In the genomic region with DNA sequence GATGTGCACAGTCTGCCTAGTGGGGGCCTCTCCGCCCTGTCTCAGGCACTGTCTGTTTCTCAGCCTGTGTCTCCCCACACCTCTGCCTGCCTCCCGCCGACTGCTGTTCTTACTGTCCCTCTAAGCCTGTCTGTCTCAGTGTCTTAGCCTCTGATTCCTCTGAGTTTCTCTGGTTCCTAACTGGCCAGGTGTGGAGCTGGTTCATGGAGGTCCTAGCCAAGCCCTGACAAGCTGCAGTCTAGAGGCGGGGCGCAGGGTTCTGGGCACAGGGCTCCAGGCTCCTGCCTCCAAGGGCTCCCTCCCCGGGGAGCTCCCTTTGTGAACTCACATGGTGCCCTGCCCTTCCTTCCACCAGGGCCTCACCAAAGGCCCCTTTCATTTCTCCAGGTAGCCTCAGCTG, we compare ENCODE assay signal across 24 cellular contexts. TPM values are rescaled to one million over a fixed set of nuclear protein-coding genes. Genes with fewer than 3 reads are reported as not detected.
"Had no signal": no experiment of that assay in that cellular context is flagged by ENCODE, and none has a peak within 500 bp of the region (broad histone marks: within the 10 kb centered on the region; RNA-seq: fewer than 3 reads in every experiment).

No MANE protein-coding gene starts in this region.

- H3K9me3 ChIP-seq: breast epithelium, colonic mucosa had no signal

- H3K27me3 Mint-ChIP-seq: activated CD4-positive, alpha-beta memory T cell treated with anti-CD3 and anti-CD28 coated beads for 36 hours; effector memory CD8-positive, alpha-beta T cell; T-helper 17 cell had no signal

- H3K4me3 Mint-ChIP-seq: activated CD4-positive, alpha-beta memory T cell treated with anti-CD3 and anti-CD28 coated beads for 36 hours; activated naive CD4-positive, alpha-beta T cell treated with anti-CD3 and anti-CD28 coated beads for 36 hours; activated naive CD8-positive, alpha-beta T cell treated with anti-CD3 and anti-CD28 coated beads, Interleukin-2, amount 10 ng/mL, durations not matched to agents 7 days and 5 days; effector memory CD8-positive, alpha-beta T cell; naive thymus-derived CD4-positive, alpha-beta T cell; neural crest cell; T-helper 17 cell had no signal

- H3K27ac ChIP-seq: breast epithelium, colonic mucosa, dorsolateral prefrontal cortex had no signal

- H3K27ac Mint-ChIP-seq: activated CD4-positive, alpha-beta memory T cell treated with anti-CD3 and anti-CD28 coated beads for 36 hours; activated naive CD4-positive, alpha-beta T cell treated with anti-CD3 and anti-CD28 coated beads for 36 hours; activated naive CD8-positive, alpha-beta T cell treated with anti-CD3 and anti-CD28 coated beads, Interleukin-2, amount 10 ng/mL, durations not matched to agents 7 days and 5 days; effector memory CD8-positive, alpha-beta T cell; naive thymus-derived CD4-positive, alpha-beta T cell; T-helper 17 cell had no signal

- H3K9me3 Mint-ChIP-seq: activated CD4-positive, alpha-beta memory T cell treated with anti-CD3 and anti-CD28 coated beads for 36 hours; activated naive CD4-positive, alpha-beta T cell treated with anti-CD3 and anti-CD28 coated beads for 36 hours; activated naive CD8-positive, alpha-beta T cell treated with anti-CD3 and anti-CD28 coated beads, Interleukin-2, amount 10 ng/mL, durations not matched to agents 7 days and 5 days; effector memory CD8-positive, alpha-beta T cell; naive thymus-derived CD4-positive, alpha-beta T cell; neural crest cell had no signal

- H3K36me3 Mint-ChIP-seq: activated CD4-positive, alpha-beta memory T cell treated with anti-CD3 and anti-CD28 coated beads for 36 hours; activated naive CD8-positive, alpha-beta T cell treated with anti-CD3 and anti-CD28 coated beads, Interleukin-2, amount 10 ng/mL, durations not matched to agents 7 days and 5 days had no signal

- H3K4me3 ChIP-seq: breast epithelium, colonic mucosa, dorsolateral prefrontal cortex had no signal

- DNase-seq: activated CD4-positive, alpha-beta memory T cell treated with anti-CD3 and anti-CD28 coated beads for 36 hours; activated CD4-positive, alpha-beta T cell treated with anti-CD3 and anti-CD28 coated beads for 48 hours; activated CD4-positive, CD25-positive, alpha-beta regulatory T cell; activated naive CD4-positive, alpha-beta T cell treated with anti-CD3 and anti-CD28 coated beads for 36 hours; activated naive CD8-positive, alpha-beta T cell treated with anti-CD3 and anti-CD28 coated beads, Interleukin-2, amount 10 ng/mL, durations not matched to agents 7 days and 5 days; activated T-cell treated with anti-CD3 and anti-CD28 coated beads, Interleukin-2, amount 50 U/mL, for 48 hours; amniotic stem cell; colonic mucosa; dorsolateral prefrontal cortex; effector memory CD8-positive, alpha-beta T cell; foreskin fibroblast; left colon; naive thymus-derived CD4-positive, alpha-beta T cell; occipital lobe; stimulated activated CD4-positive, alpha-beta T cell treated with anti-CD3 and anti-CD28 coated beads, Interleukin-4, amount 100 ng/mL, for 24 hours; stimulated activated naive CD8-positive, alpha-beta T cell treated with anti-CD3 and anti-CD28 coated beads, Interleukin-15, Interleukin-2, amounts not matched to agents 100 U/mL and 50 U/mL, for 24 hours; T-helper 17 cell had no signal

- H3K36me3 ChIP-seq: breast epithelium, colonic mucosa had no signal

- H3K27me3 ChIP-seq: breast epithelium, colonic mucosa had no signal

- ATAC-seq: effector memory CD8-positive, alpha-beta T cell; left colon; naive thymus-derived CD4-positive, alpha-beta T cell; stimulated activated naive CD8-positive, alpha-beta T cell treated with anti-CD3 and anti-CD28 coated beads, Interleukin-15, Interleukin-2, amounts not matched to agents 100 U/mL and 50 U/mL, for 24 hours; T-helper 17 cell had no signal

- H3K4me1 ChIP-seq: breast epithelium, colonic mucosa had no signal

RNA-seq across cellular contexts. Expression of gene SLC13A5, which starts 42.2 kb away (rescaled TPM):
- total RNA-seq: activated CD4-positive, alpha-beta memory T cell treated with anti-CD3 and anti-CD28 coated beads for 36 hours; activated naive CD4-positive, alpha-beta T cell treated with anti-CD3 and anti-CD28 coated beads for 36 hours; activated naive CD8-positive, alpha-beta T cell treated with anti-CD3 and anti-CD28 coated beads, Interleukin-2, amount 10 ng/mL, durations not matched to agents 7 days and 5 days; fibroblast of lung; glomerular endothelial cell; left colon; lower leg skin; naive thymus-derived CD4-positive, alpha-beta T cell; occipital lobe; subcutaneous adipose tissue; T-helper 17 cell; ureter had no signal
- polyA plus RNA-seq: fibroblast of lung; naive thymus-derived CD4-positive, alpha-beta T cell had no signal
